9 cellular contexts compared by ENCODE assay signal in genomic region chr16:79767597-79768280, GRCh38.
DNase-seq lines count a peak whose midpoint lies in the region; ATAC-seq, FAIRE-seq and TF ChIP-seq lines count a peak whose summit lies in the region.
"Had no signal": no experiment of that assay in that cellular context is flagged by ENCODE, and none has a peak within 500 bp of the region (broad histone marks: within the 10 kb centered on the region; RNA-seq: fewer than 3 reads in every experiment).

No MANE protein-coding gene starts in this region.

- no peak for TF ChIP-seq EP300 in gastroesophageal sphincter (IDR thresholded peaks at IDR 0.05)

- H3K36me3 ChIP-seq in RWPE2 (ENCODE audit: low read depth) = no peaks in the 10 kb centered on the region
- H3K36me3 ChIP-seq in gastroesophageal sphincter = no peaks in the 10 kb centered on the region

- H3K4me3 ChIP-seq in RWPE2 (ENCODE audit: severe bottlenecking) (no peak overlapping the region), gastroesophageal sphincter (peak overlapping the region; percentile 40 to 53)

- TF ChIP-seq CTCF in D721Med (IDR thresholded peaks at IDR 0.05; ENCODE audit: insufficient read depth, missing control alignments) (peak; percentile 18), RWPE2 (IDR thresholded peaks at IDR 0.05; ENCODE audit: poor library complexity, severe bottlenecking) (peak; percentile 44), gastroesophageal sphincter (IDR thresholded peaks at IDR 0.05) (peak in 1 of 4 experiments; percentile 52)

- DNase-seq in D721Med (ENCODE audit: insufficient read length, low spot score) = no peak
- no peak for DNase-seq in RWPE2 (ENCODE audit: low spot score)
- DNase-seq in renal cortical epithelial cell (ENCODE audit: low read depth) = peak; percentile 56
- no peak for DNase-seq in frontal cortex (ENCODE audit: low spot score in 2 of 2)
- DNase-seq in stimulated activated naive CD8-positive, alpha-beta T cell treated with anti-CD3 and anti-CD28 coated beads, Interleukin-15, Interleukin-2, amounts not matched to agents 100 U/mL and 50 U/mL, for 24 hours = no peak
- no peak for DNase-seq in NCI-H1930 (lab: John Stamatoyannopoulos, UW)

- no peak for TF ChIP-seq POLR2A in gastroesophageal sphincter (IDR thresholded peaks at IDR 0.05)

- FAIRE-seq in D721Med (lab: Jason Lieb, UNC) = no peak
- no peak for FAIRE-seq in frontal cortex (lab: Jason Lieb, UNC)

- no peaks in the 10 kb centered on the region for H3K9me3 ChIP-seq in RWPE2 (ENCODE audit: severe bottlenecking)
- H3K9me3 ChIP-seq in gastroesophageal sphincter = no peaks in the 10 kb centered on the region

- ATAC-seq in RWPE2 (ENCODE audit: low read depth) (peak; percentile 34; the same call in 2 of the 3 replicates), gastroesophageal sphincter (no peak), HG03039 (IDR thresholded peaks at IDR 0.05; ENCODE audit: unreplicated experiment) (no peak)
- no peak for ATAC-seq in stimulated activated naive CD8-positive, alpha-beta T cell treated with anti-CD3 and anti-CD28 coated beads, Interleukin-15, Interleukin-2, amounts not matched to agents 100 U/mL and 50 U/mL, for 24 hours
- ATAC-seq: stimulated activated effector memory CD8-positive, alpha-beta T cell treated with anti-CD3 and anti-CD28 coated beads, Interleukin-12 subunit alpha, Interleukin-12 subunit beta, amount 100 ng/mL, for 72 hours had no signal

- WGBS in gastroesophageal sphincter (ENCODE audit: low coverage in 1 of 2), 2 donors = 17 to 27% methylated on average over 6 of the region's 6 CpGs

- H3K27me3 ChIP-seq in RWPE2 (ENCODE audit: insufficient read depth, poor library complexity, severe bottlenecking) (no peaks in the 10 kb centered on the region), gastroesophageal sphincter (no peaks in the 10 kb centered on the region)

- H3K4me1 ChIP-seq in RWPE2 (ENCODE audit: insufficient read depth, poor library complexity, severe bottlenecking) = peaks cover 14% of the 10 kb centered on the region
- peaks cover 4 to 42% (median 6%) of the 10 kb centered on the region in 3 donors for H3K4me1 ChIP-seq in gastroesophageal sphincter

- H3K27ac ChIP-seq in RWPE2 (ENCODE audit: poor library complexity, severe bottlenecking) (peak overlapping the region; percentile 26), gastroesophageal sphincter (peak overlapping the region; percentile 74 to 86 (median 82))
